ENCODE assay signal across 31 cellular contexts in the genomic region with DNA sequence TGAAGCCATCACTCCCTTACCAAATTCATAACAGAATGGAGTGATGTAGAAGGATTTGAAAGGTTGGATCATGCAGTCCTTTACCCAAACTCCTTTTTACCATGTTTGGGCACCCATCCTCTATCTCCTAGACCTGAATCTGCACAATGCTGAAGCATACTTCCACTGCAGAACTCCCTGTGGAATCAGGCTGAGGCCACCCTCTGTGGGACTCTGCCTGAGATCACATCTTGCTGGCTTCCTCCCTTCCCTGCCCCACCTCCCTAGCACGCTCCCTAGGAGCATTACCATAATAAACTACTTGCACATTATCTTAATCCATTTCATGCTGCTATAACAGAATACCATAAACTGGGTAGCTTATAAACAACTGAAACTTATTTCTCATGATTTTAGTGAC.
"Had no signal": no experiment of that assay in that cellular context is flagged by ENCODE, and none has a peak within 500 bp of the region (broad histone marks: within the 10 kb centered on the region; RNA-seq: fewer than 3 reads in every experiment).

No MANE protein-coding gene starts in this region.

- DNase-seq: activated CD4-positive, alpha-beta T cell treated with anti-CD3 and anti-CD28 coated beads for 36 hours; activated CD4-positive, alpha-beta T cell treated with anti-CD3 and anti-CD28 coated beads, Interleukin-2, amount 50 U/mL, for 1 hour; activated CD4-positive, alpha-beta T cell treated with anti-CD3 and anti-CD28 coated beads, Interleukin-2, amount 50 U/mL, for 48 hours; activated CD4-positive, CD25-positive, alpha-beta regulatory T cell; activated CD4-positive, CD25-positive, alpha-beta regulatory T cell treated with anti-CD3 and anti-CD28 coated beads, Interleukin-2, amount 50 U/mL, for 72 hours; activated CD8-positive, alpha-beta memory T cell treated with anti-CD3 and anti-CD28 coated beads for 24 hours; activated CD8-positive, alpha-beta memory T cell treated with anti-CD3 and anti-CD28 coated beads, Interleukin-2, amount 50 U/mL, for 4 hours; activated CD8-positive, alpha-beta T cell treated with anti-CD3 and anti-CD28 coated beads for 36 hours; activated gamma-delta T cell treated with Interleukin-2 at 50 U/mL for 16 hours; activated naive CD4-positive, alpha-beta T cell treated with anti-CD3 and anti-CD28 coated beads, Interleukin-2, amount 50 U/mL, for 16 hours; activated naive CD4-positive, alpha-beta T cell treated with Interleukin-2 at 50 U/mL for 16 hours; activated T-cell treated with anti-CD3 and anti-CD28 coated beads for 4 hours; activated T-cell treated with anti-CD3 and anti-CD28 coated beads, Interleukin-2, amount 50 U/mL, for 24 hours; activated T-cell treated with anti-CD3 and anti-CD28 coated beads, Interleukin-2, amount 50 U/mL, for 72 hours; amniotic stem cell; anterior cingulate cortex; brain microvascular endothelial cell; cortex of kidney; dermis blood vessel endothelial cell; effector CD4-positive, alpha-beta T cell; effector memory CD8-positive, alpha-beta T cell; erythroblast; esophagus squamous epithelium; foreskin melanocyte; T-helper 2 cell had no signal

- H3K9me3 Mint-ChIP-seq: activated T-cell treated with anti-CD3 and anti-CD28 coated beads, Interleukin-2, amount 50 U/mL, for 24 hours; effector memory CD8-positive, alpha-beta T cell had no signal

- H3K27ac Mint-ChIP-seq: activated CD4-positive, alpha-beta T cell treated with anti-CD3 and anti-CD28 coated beads for 36 hours; activated CD8-positive, alpha-beta T cell treated with anti-CD3 and anti-CD28 coated beads for 36 hours; activated naive CD8-positive, alpha-beta T cell; activated T-cell treated with anti-CD3 and anti-CD28 coated beads, Interleukin-2, amount 50 U/mL, for 24 hours; activated T-cell treated with anti-CD3 and anti-CD28 coated beads, Interleukin-2, amount 50 U/mL, for 72 hours; effector memory CD8-positive, alpha-beta T cell had no signal

- FAIRE-seq: astrocyte, bronchial epithelial cell, colon had no signal

- ATAC-seq: activated CD4-positive, alpha-beta T cell treated with anti-CD3 and anti-CD28 coated beads for 36 hours; activated CD8-positive, alpha-beta T cell treated with anti-CD3 and anti-CD28 coated beads for 36 hours; activated T-cell treated with anti-CD3 and anti-CD28 coated beads, Interleukin-2, amount 50 U/mL, for 72 hours; effector memory CD8-positive, alpha-beta T cell; gastroesophageal sphincter had no signal

- H3K4me1 Mint-ChIP-seq: activated CD4-positive, alpha-beta T cell treated with anti-CD3 and anti-CD28 coated beads for 36 hours; central memory CD8-positive, alpha-beta T cell had no signal

- H3K4me3 Mint-ChIP-seq: activated CD4-positive, alpha-beta T cell treated with anti-CD3 and anti-CD28 coated beads for 36 hours; activated CD8-positive, alpha-beta T cell treated with anti-CD3 and anti-CD28 coated beads for 36 hours; activated naive CD8-positive, alpha-beta T cell; activated T-cell treated with anti-CD3 and anti-CD28 coated beads, Interleukin-2, amount 50 U/mL, for 24 hours; activated T-cell treated with anti-CD3 and anti-CD28 coated beads, Interleukin-2, amount 50 U/mL, for 72 hours; central memory CD8-positive, alpha-beta T cell; effector memory CD8-positive, alpha-beta T cell had no signal
